In the genomic region with DNA sequence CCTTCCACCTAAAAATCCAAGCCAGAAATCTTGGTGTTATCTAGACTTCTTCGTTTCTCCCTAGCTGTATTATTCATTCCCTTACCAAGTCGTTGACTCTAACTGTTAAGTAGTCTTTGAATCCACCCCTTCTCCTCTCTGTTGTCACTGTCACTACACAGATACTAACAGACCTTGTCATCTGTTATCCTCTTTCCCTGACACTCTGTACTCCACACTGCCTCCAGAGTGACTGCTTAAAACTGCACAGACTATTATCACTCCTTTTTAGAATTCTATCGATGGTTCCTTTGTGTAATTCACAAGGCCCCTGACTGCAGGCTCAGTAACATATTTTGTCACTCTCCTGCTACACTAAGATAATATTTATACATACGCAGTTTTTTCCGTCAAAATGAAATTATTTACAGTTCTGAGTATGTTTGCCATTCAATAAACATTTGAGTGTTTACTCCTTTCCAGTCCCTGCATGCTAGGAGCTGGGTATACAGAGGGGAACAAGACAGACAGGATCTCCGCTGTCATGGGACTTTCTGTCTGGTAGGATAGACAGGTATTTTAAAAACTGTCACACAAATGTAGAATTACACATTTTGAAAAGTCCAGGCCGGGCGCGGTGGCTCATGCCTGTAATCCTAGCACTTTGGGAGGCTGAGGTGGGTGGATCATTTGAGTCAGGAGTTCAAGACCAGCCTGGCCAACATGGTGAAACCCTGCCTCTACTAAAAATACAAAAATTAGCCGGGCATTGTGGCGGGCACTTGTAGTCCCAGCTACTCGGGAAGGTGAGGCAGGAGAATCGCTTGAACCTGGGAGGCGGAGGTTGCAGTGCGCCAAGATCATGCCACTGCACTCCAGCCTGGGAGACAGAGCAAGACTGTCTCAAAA, we compare ENCODE assay signal across 1 cellular context.
TF ChIP-seq lines count a peak whose summit lies in the region.

No MANE protein-coding gene starts in this region.

TF ChIP-seq in A549, 52 proteins besides CTCF, POLR2A, EP300 and RAD21:
- TF ChIP-seq HOXB13 (CRISPR knock-in tag; IDR thresholded peaks at IDR 0.05; ENCODE audit: low read depth) (no peak), FOXS1 (CRISPR knock-in tag; IDR thresholded peaks at IDR 0.05) (no peak), EHF (CRISPR knock-in tag; IDR thresholded peaks at IDR 0.05) (no peak), ZFP36 (IDR thresholded peaks at IDR 0.05; ENCODE audit: borderline replicate concordance, partially characterized antibody) (no peak)
- TF ChIP-seq, protein P1, sequence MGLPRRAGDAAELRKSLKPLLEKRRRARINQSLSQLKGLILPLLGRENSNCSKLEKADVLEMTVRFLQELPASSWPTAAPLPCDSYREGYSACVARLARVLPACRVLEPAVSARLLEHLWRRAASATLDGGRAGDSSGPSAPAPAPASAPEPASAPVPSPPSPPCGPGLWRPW (IDR thresholded peaks at IDR 0.05) = no peak
TF ChIP-seq in A549: peak in this region for 0.
